In genomic region chr18:49520661-49521145, GRCh38 we compare ENCODE assay signal across 2 cellular contexts.
TF ChIP-seq lines count a peak whose summit lies in the region.

No MANE protein-coding gene starts in this region.

TF ChIP-seq in K562, 482 proteins besides CTCF, POLR2A, EP300 and RAD21:
- TF ChIP-seq MTF1 (CRISPR knock-in tag; IDR thresholded peaks at IDR 0.05; ENCODE audit: borderline replicate concordance) = no peak
- no peak for TF ChIP-seq ARID2 (IDR thresholded peaks at IDR 0.05)
- 0 out of 2 replicates have a peak, but pooled peaks have one; percentile 18 for TF ChIP-seq SMARCA4 (IDR thresholded peaks at IDR 0.05)
- TF ChIP-seq SOX6 (IDR thresholded peaks at IDR 0.05) = peak; percentile 95
- TF ChIP-seq ZNF766 (CRISPR knock-in tag; conservative IDR thresholded peaks at IDR 0.05) = no peak
TF ChIP-seq in K562: peak in this region for 2.

TF ChIP-seq in GM12891, 5 proteins besides CTCF, POLR2A, EP300 and RAD21:
- TF ChIP-seq POLR2AphosphoS5 (IDR thresholded peaks at IDR 0.05; ENCODE audit: low read depth, low read length) (no peak), TAF1 (IDR thresholded peaks at IDR 0.05; ENCODE audit: low read depth, low read length) (no peak), POU2F2 (IDR thresholded peaks at IDR 0.05; ENCODE audit: low read depth, low read length) (no peak)
TF ChIP-seq in GM12891: peak in this region for 0.
